In the genomic region with DNA sequence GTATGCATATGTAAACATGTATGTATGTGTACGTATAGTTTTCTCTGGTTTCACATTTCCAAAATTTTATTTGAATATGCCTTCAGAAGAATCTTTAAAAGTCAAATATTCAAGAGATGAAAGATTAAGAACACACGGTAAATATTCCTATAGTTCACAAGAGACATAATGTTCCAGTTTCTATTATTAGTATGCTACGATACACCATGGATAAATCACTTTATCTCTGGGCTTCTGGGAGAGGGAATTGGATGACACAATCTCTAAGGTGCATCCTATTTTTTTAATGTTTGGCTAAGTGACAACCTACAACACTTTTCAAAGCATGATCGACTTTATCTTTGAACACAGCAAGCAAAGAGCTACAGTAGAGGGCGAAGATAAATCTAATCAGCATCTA, we compare ENCODE assay signal across 1 cellular context.
TF ChIP-seq lines count a peak whose summit lies in the region.

No MANE protein-coding gene starts in this region.

TF ChIP-seq in HepG2, 621 proteins besides CTCF, POLR2A, EP300 and RAD21:
- TF ChIP-seq ZNF674 (CRISPR knock-in tag; IDR thresholded peaks at IDR 0.05; ENCODE audit: low read depth), result no peak
- no peak for TF ChIP-seq SRY (CRISPR knock-in tag; IDR thresholded peaks at IDR 0.05)
- TF ChIP-seq KMT2B (CRISPR knock-in tag; IDR thresholded peaks at IDR 0.05), result no peak
- TF ChIP-seq MXI1 (IDR thresholded peaks at IDR 0.05; ENCODE audit: borderline replicate concordance, low read depth, low read length), result no peak
- TF ChIP-seq, protein P1, sequence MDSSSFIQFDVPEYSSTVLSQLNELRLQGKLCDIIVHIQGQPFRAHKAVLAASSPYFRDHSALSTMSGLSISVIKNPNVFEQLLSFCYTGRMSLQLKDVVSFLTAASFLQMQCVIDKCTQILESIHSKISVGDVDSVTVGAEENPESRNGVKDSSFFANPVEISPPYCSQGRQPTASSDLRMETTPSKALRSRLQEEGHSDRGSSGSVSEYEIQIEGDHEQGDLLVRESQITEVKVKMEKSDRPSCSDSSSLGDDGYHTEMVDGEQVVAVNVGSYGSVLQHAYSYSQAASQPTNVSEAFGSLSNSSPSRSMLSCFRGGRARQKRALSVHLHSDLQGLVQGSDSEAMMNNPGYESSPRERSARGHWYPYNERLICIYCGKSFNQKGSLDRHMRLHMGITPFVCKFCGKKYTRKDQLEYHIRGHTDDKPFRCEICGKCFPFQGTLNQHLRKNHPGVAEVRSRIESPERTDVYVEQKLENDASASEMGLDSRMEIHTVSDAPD (CRISPR knock-in tag; IDR thresholded peaks at IDR 0.05), result no peak
- TF ChIP-seq CCDC6 (CRISPR knock-in tag; IDR thresholded peaks at IDR 0.05), result no peak
- TF ChIP-seq XRCC5 (optimal IDR thresholded peaks at IDR 0.05; ENCODE audit: low read length), result no peak
- no peak for TF ChIP-seq RBM39 (IDR thresholded peaks at IDR 0.05; ENCODE audit: low read depth, low read length, poor library complexity, severe bottlenecking)
- no peak for TF ChIP-seq ZFP36L1 (CRISPR knock-in tag; IDR thresholded peaks at IDR 0.05)
- no peak for TF ChIP-seq ZNF615 (CRISPR knock-in tag; IDR thresholded peaks at IDR 0.05; ENCODE audit: borderline replicate concordance)
- TF ChIP-seq ZNF770 (CRISPR knock-in tag; IDR thresholded peaks at IDR 0.05), result no peak
- no peak for TF ChIP-seq ZNF670 (CRISPR knock-in tag; IDR thresholded peaks at IDR 0.05; ENCODE audit: borderline replicate concordance)
- TF ChIP-seq SIN3A (IDR thresholded peaks at IDR 0.05; ENCODE audit: borderline replicate concordance, low read depth, low read length), result no peak
- TF ChIP-seq ZFX (CRISPR knock-in tag; IDR thresholded peaks at IDR 0.05; ENCODE audit: low read depth), result no peak
- no peak for TF ChIP-seq ZNF354B (CRISPR knock-in tag; IDR thresholded peaks at IDR 0.05)
- TF ChIP-seq ZNF781 (CRISPR knock-in tag; IDR thresholded peaks at IDR 0.05; ENCODE audit: borderline replicate concordance, not compliant biosample characterization), result no peak
- TF ChIP-seq RXRB (CRISPR knock-in tag; IDR thresholded peaks at IDR 0.05; ENCODE audit: borderline replicate concordance), result no peak
- TF ChIP-seq ATF7 (IDR thresholded peaks at IDR 0.05), result no peak
- no peak for TF ChIP-seq ATF7 (CRISPR knock-in tag; IDR thresholded peaks at IDR 0.05)
- no peak for TF ChIP-seq ZNF550 (CRISPR knock-in tag; IDR thresholded peaks at IDR 0.05; ENCODE audit: borderline replicate concordance)
